ENCODE assay signal across 28 cellular contexts in genomic region chr9:93166699-93167098, GRCh38.
"Had no signal": no experiment of that assay in that cellular context is flagged by ENCODE, and none has a peak within 500 bp of the region (broad histone marks: within the 10 kb centered on the region; RNA-seq: fewer than 3 reads in every experiment).

No MANE protein-coding gene starts in this region.

- H3K4me1 ChIP-seq: foreskin keratinocyte, prostate gland, vagina had no signal

- H3K36me3 Mint-ChIP-seq: activated CD4-positive, alpha-beta memory T cell treated with anti-CD3 and anti-CD28 coated beads for 36 hours; naive B cell; T-cell; type B pancreatic cell had no signal

- H3K9me3 Mint-ChIP-seq: activated CD4-positive, alpha-beta memory T cell treated with anti-CD3 and anti-CD28 coated beads for 36 hours; activated CD4-positive, alpha-beta T cell treated with anti-CD3 and anti-CD28 coated beads, Interleukin-2, amount 10 ng/mL, durations not matched to agents 24 days and 14 days; activated T-cell treated with anti-CD3 and anti-CD28 coated beads, Interleukin-2, amount 50 U/mL, for 24 hours; endodermal cell; naive B cell; nephron progenitor cell; T-cell; type B pancreatic cell had no signal

- H3K27me3 ChIP-seq: esophagus muscularis mucosa, hepatocyte, ovary, vagina had no signal

- H3K4me3 Mint-ChIP-seq: activated CD4-positive, alpha-beta memory T cell treated with anti-CD3 and anti-CD28 coated beads for 36 hours; activated CD4-positive, alpha-beta T cell treated with anti-CD3 and anti-CD28 coated beads, Interleukin-2, amount 10 ng/mL, durations not matched to agents 24 days and 14 days; activated T-cell treated with anti-CD3 and anti-CD28 coated beads, Interleukin-2, amount 50 U/mL, for 24 hours; endodermal cell; nephron progenitor cell; T-cell; type B pancreatic cell had no signal

- H3K36me3 ChIP-seq: esophagus muscularis mucosa, ovary, prostate gland, vagina, WERI-Rb-1 had no signal

- H3K9me3 ChIP-seq: esophagus muscularis mucosa, ovary, prostate gland, vagina had no signal

- H3K27me3 Mint-ChIP-seq: activated CD4-positive, alpha-beta memory T cell treated with anti-CD3 and anti-CD28 coated beads for 36 hours; activated T-cell treated with anti-CD3 and anti-CD28 coated beads, Interleukin-2, amount 50 U/mL, for 24 hours; T-cell; type B pancreatic cell had no signal

- H3K4me1 Mint-ChIP-seq: endodermal cell, naive B cell, T-cell had no signal

- H3K27ac ChIP-seq: esophagus muscularis mucosa, foreskin keratinocyte, hepatocyte, ovary, prostate gland, vagina, WERI-Rb-1 had no signal

- H3K4me2 ChIP-seq: hepatocyte had no signal

- ATAC-seq: activated CD4-positive, CD25-positive, alpha-beta regulatory T cell treated with anti-CD3 and anti-CD28 coated beads, Interleukin-2, amount 50 U/mL, for 24 hours; foreskin keratinocyte; left cardiac atrium; T-cell had no signal

- H2AFZ ChIP-seq: hepatocyte had no signal

- H3K27ac Mint-ChIP-seq: activated CD4-positive, alpha-beta memory T cell treated with anti-CD3 and anti-CD28 coated beads for 36 hours; activated CD4-positive, alpha-beta T cell treated with anti-CD3 and anti-CD28 coated beads, Interleukin-2, amount 10 ng/mL, durations not matched to agents 24 days and 14 days; activated T-cell treated with anti-CD3 and anti-CD28 coated beads, Interleukin-2, amount 50 U/mL, for 24 hours; endodermal cell; nephron progenitor cell; T-cell; type B pancreatic cell had no signal

- DNase-seq: activated CD4-positive, alpha-beta memory T cell treated with anti-CD3 and anti-CD28 coated beads for 36 hours; activated CD4-positive, alpha-beta T cell treated with anti-CD3 and anti-CD28 coated beads, Interleukin-2, amount 10 ng/mL, durations not matched to agents 24 days and 14 days; activated CD8-positive, alpha-beta memory T cell treated with anti-CD3 and anti-CD28 coated beads, Interleukin-2, amount 50 U/mL, for 4 hours; activated gamma-delta T cell treated with Interleukin-2 at 50 U/mL for 16 hours; activated naive CD4-positive, alpha-beta T cell treated with anti-CD3 and anti-CD28 coated beads, Interleukin-2, amount 50 U/mL, for 16 hours; activated T-cell treated with anti-CD3 and anti-CD28 coated beads, Interleukin-2, amount 50 U/mL, for 24 hours; amniotic stem cell; caudate nucleus; endodermal cell; foreskin keratinocyte; islet precursor cell; left cardiac atrium; mammary epithelial cell; naive B cell; nephron progenitor cell; ovary; retina; stimulated activated CD4-positive, alpha-beta T cell treated with anti-CD3 and anti-CD28 coated beads, Interleukin-15, amount 100 ng/mL, for 24 hours; stimulated activated CD4-positive, alpha-beta T cell treated with anti-CD3 and anti-CD28 coated beads, Interleukin-2, amount 100 ng/mL, for 24 hours; stimulated activated naive CD4-positive, alpha-beta T cell treated with Interleukin-2 at 50 U/mL for 16 hours; T-cell; WERI-Rb-1 had no signal

- H3K4me3 ChIP-seq: esophagus muscularis mucosa, hepatocyte, ovary, prostate gland, vagina had no signal
